8 cellular contexts compared by ENCODE assay signal in genomic region chr15:28955686-28956421, GRCh38.
A peak's percentile ranks its signal among the peaks of the same experiment; 100 is the strongest.
DNase-seq lines count a peak whose midpoint lies in the region; ATAC-seq and TF ChIP-seq lines count a peak whose summit lies in the region.

No MANE protein-coding gene starts in this region.

- no peak overlapping the region for H3K9ac ChIP-seq in smooth muscle cell (ENCODE audit: low read depth)

- peak overlapping the region; percentile 27 for H3K4me2 ChIP-seq in smooth muscle cell

- H3K9me3 ChIP-seq in SJSA1 (replicated peaks) = no peaks in the 10 kb centered on the region
- no peaks in the 10 kb centered on the region for H3K9me3 ChIP-seq in esophagus muscularis mucosa
- no peaks in the 10 kb centered on the region for H3K9me3 ChIP-seq in smooth muscle cell (replicated peaks; ENCODE audit: low read depth)

- H2AFZ ChIP-seq in smooth muscle cell (ENCODE audit: low read depth) = no peak overlapping the region

- H3K36me3 Mint-ChIP-seq in activated T-cell treated with anti-CD3 and anti-CD28 coated beads, Interleukin-2, amount 50 U/mL, for 24 hours (ENCODE audit: low read depth) = no peaks in the 10 kb centered on the region

- H3K9me3 Mint-ChIP-seq in activated T-cell treated with anti-CD3 and anti-CD28 coated beads, Interleukin-2, amount 50 U/mL, for 24 hours = no peaks in the 10 kb centered on the region

- DNase-seq in activated T-cell treated with anti-CD3 and anti-CD28 coated beads, Interleukin-2, amount 50 U/mL, for 24 hours = peak; percentile 28
- no peak for DNase-seq in activated T-cell treated with anti-CD3 and anti-CD28 coated beads for 4 hours
- peak; percentile 74 to 83 for DNase-seq in SJSA1 (ENCODE audit: low read depth in 1 of 2, low spot score in 2 of 2)
- peak; percentile 88 for DNase-seq in esophagus muscularis mucosa (ENCODE audit: extremely low spot score)
- DNase-seq in smooth muscle cell (lab: John Stamatoyannopoulos, UW; ENCODE audit: unreplicated experiment) = no peak
- no peak for DNase-seq in stimulated activated CD4-positive, alpha-beta T cell treated with anti-CD3 and anti-CD28 coated beads, Interleukin-4, amount 100 ng/mL, for 4 hours
- DNase-seq in Kasumi-1 (lab: John Stamatoyannopoulos, UW) = no peak

- H3K27ac ChIP-seq in SJSA1 (peak overlapping the region; percentile 54), esophagus muscularis mucosa (replicated peaks in 1 of 4) (no peak overlapping the region), smooth muscle cell (ENCODE audit: low read depth) (no peak overlapping the region)

- intact Hi-C loops in esophagus muscularis mucosa (cut with DNase I) = no loop called here

- H3K27me3 ChIP-seq in SJSA1 (replicated peaks) (no peaks in the 10 kb centered on the region), esophagus muscularis mucosa (no peaks in the 10 kb centered on the region), smooth muscle cell (ENCODE audit: low read depth) (no peaks in the 10 kb centered on the region)

- H3K79me2 ChIP-seq in smooth muscle cell (ENCODE audit: low read depth) = no peaks in the 10 kb centered on the region

- H3K36me3 ChIP-seq in SJSA1 = no peaks in the 10 kb centered on the region
- H3K36me3 ChIP-seq in esophagus muscularis mucosa = no peaks in the 10 kb centered on the region
- no peaks in the 10 kb centered on the region for H3K36me3 ChIP-seq in smooth muscle cell (ENCODE audit: low read depth)

- H3K4me1 ChIP-seq in SJSA1 (replicated peaks) = peaks cover 32% of the 10 kb centered on the region
- H3K4me1 ChIP-seq in esophagus muscularis mucosa = no peaks in the 10 kb centered on the region
- peaks cover 14% of the 10 kb centered on the region for H3K4me1 ChIP-seq in smooth muscle cell (ENCODE audit: low read depth)

- no peaks in the 10 kb centered on the region for H4K20me1 ChIP-seq in smooth muscle cell (ENCODE audit: low read depth)

- no peak overlapping the region for H3K4me3 Mint-ChIP-seq in activated T-cell treated with anti-CD3 and anti-CD28 coated beads, Interleukin-2, amount 50 U/mL, for 24 hours

- ATAC-seq in HG03439 (IDR thresholded peaks at IDR 0.05; ENCODE audit: unreplicated experiment) = no peak

- WGBS in esophagus muscularis mucosa = 85% methylated on average over 6 of the region's 9 CpGs
- 66% methylated on average over 9 of the region's 9 CpGs for WGBS in smooth muscle cell (ENCODE audit: low lambda C conversion rate)

- H3K4me3 ChIP-seq in SJSA1 = no peak overlapping the region
- H3K4me3 ChIP-seq in esophagus muscularis mucosa = no peak overlapping the region
- no peak overlapping the region for H3K4me3 ChIP-seq in smooth muscle cell

- no peaks in the 10 kb centered on the region for H3K27me3 Mint-ChIP-seq in activated T-cell treated with anti-CD3 and anti-CD28 coated beads, Interleukin-2, amount 50 U/mL, for 24 hours

- no peak for TF ChIP-seq POLR2A in esophagus muscularis mucosa (IDR thresholded peaks at IDR 0.05; ENCODE audit: low read depth)

- H3K4me1 Mint-ChIP-seq in activated T-cell treated with anti-CD3 and anti-CD28 coated beads, Interleukin-2, amount 50 U/mL, for 24 hours (ENCODE audit: low read depth) = peaks cover 64% of the 10 kb centered on the region

- no peak for TF ChIP-seq EP300 in esophagus muscularis mucosa (IDR thresholded peaks at IDR 0.05)

- TF ChIP-seq CTCF in esophagus muscularis mucosa (IDR thresholded peaks at IDR 0.05) (no peak), smooth muscle cell (IDR thresholded peaks at IDR 0.05; ENCODE audit: borderline replicate concordance, insufficient read depth, poor library complexity, severe bottlenecking) (no peak)

- H3K27ac Mint-ChIP-seq in activated T-cell treated with anti-CD3 and anti-CD28 coated beads, Interleukin-2, amount 50 U/mL, for 24 hours = peak overlapping the region; percentile 22

- H3F3A ChIP-seq in smooth muscle cell (ENCODE audit: low read depth) = no peaks in the 10 kb centered on the region

Comparison
In these comparisons a context has a peak if more than half of its experiments do, and no peak if none do; other contexts are left out.
1. DNase-seq: peak in activated T-cell treated with anti-CD3 and anti-CD28 coated beads, Interleukin-2, amount 50 U/mL, for 24 hours (single experiment), SJSA1 (2 of 2) and esophagus muscularis mucosa (single experiment); none in activated T-cell treated with anti-CD3 and anti-CD28 coated beads for 4 hours (single experiment), smooth muscle cell (single experiment), stimulated activated CD4-positive, alpha-beta T cell treated with anti-CD3 and anti-CD28 coated beads, Interleukin-4, amount 100 ng/mL, for 4 hours (0 of 2) and Kasumi-1 (0 of 2).